Comparison of ENCODE assay signal across 8 cellular contexts in genomic region chr7:151172273-151173141, GRCh38. TPM values are rescaled to one million over a fixed set of nuclear protein-coding genes. Genes with fewer than 3 reads are reported as not detected.
A peak's percentile ranks its signal among the peaks of the same experiment; 100 is the strongest.
DNase-seq lines count a peak whose midpoint lies in the region; ATAC-seq and TF ChIP-seq lines count a peak whose summit lies in the region.

No MANE protein-coding gene starts in this region.

- H3K36me3 ChIP-seq in left lung, result no peaks in the 10 kb centered on the region

- no peak overlapping the region for H3K27ac ChIP-seq in left lung

- DNase-seq in NCI-H1436 (lab: John Stamatoyannopoulos, UW), result peak; percentile 56
- no peak for DNase-seq in NCI-H1436 treated with DMSO at 0.1 percent for 48 hours (lab: John Stamatoyannopoulos, UW)
- peak; percentile 86 for DNase-seq in NCI-H2227 (lab: John Stamatoyannopoulos, UW; ENCODE audit: unreplicated experiment)
- DNase-seq in central memory CD4-positive, alpha-beta T cell, result peak; percentile 76
- peak; percentile 82 to 97 for DNase-seq in left lung
- peak; percentile 67 to 76 for DNase-seq in stimulated activated CD4-positive, alpha-beta T cell treated with anti-CD3 and anti-CD28 coated beads, Interleukin-4, amount 100 ng/mL, for 48 hours (ENCODE audit: low read depth in 2 of 2)

- H3K4me1 ChIP-seq in left lung, result peaks cover 4 to 9% of the 10 kb centered on the region in 2 donors

- peaks cover 23 to 96% of the 10 kb centered on the region in 2 donors for H3K27me3 ChIP-seq in left lung

- intact Hi-C loops in left lung (cut with DNase I), result loop anchor here in 1 of 2 donors (5.0 kb wide), 1 partner anchor 45 kb away; no protein-coding TSS in a partner anchor

- no peaks in the 10 kb centered on the region for H3K9me3 ChIP-seq in left lung

- no peak overlapping the region for H3K4me3 ChIP-seq in left lung

- peak; percentile 100 for TF ChIP-seq CTCF in left lung (IDR thresholded peaks at IDR 0.05)

- ATAC-seq in HG02759 (IDR thresholded peaks at IDR 0.05; ENCODE audit: unreplicated experiment), result peak; percentile 71
- ATAC-seq in activated CD4-positive, CD25-positive, alpha-beta regulatory T cell treated with anti-CD3 and anti-CD28 coated beads, Interleukin-2, amount 50 U/mL, for 24 hours, result peak; percentile 71 to 77
- ATAC-seq in left lung, result peak; percentile 98

RNA-seq across cellular contexts. Expression of gene GBX1, which starts 5.0 kb away (rescaled TPM):
- total RNA-seq in left lung, result not detected

RNA-seq across cellular contexts. Expression of gene ASB10, which starts 14.5 kb away (rescaled TPM):
- total RNA-seq in left lung, result not detected

RNA-seq across cellular contexts. Expression of gene H2BK1, which starts 37.8 kb away (rescaled TPM):
- not detected for total RNA-seq in left lung

RNA-seq across cellular contexts. Expression of gene ABCF2, which starts 54.5 kb away (rescaled TPM):
- total RNA-seq in left lung, result 10 to 100 TPM; 27.1 to 40.6 TPM

RNA-seq across cellular contexts. Expression of gene CHPF2, which starts 59.8 kb away (rescaled TPM):
- 10 to 100 TPM; 44.0 to 53.8 TPM for total RNA-seq in left lung
